In genomic region chr11:62850911-62851806, GRCh38 we compare ENCODE assay signal across 1 cellular context.
TF ChIP-seq lines count a peak whose summit lies in the region.

No MANE protein-coding gene starts in this region.

TF ChIP-seq in IMR-90, 13 proteins besides CTCF, POLR2A, EP300 and RAD21 (continued from another document):
- TF ChIP-seq USF2 (IDR thresholded peaks at IDR 0.05; ENCODE audit: low read depth, low read length) (no peak), BHLHE40 (IDR thresholded peaks at IDR 0.05; ENCODE audit: low read depth, low read length) (no peak), MXI1 (IDR thresholded peaks at IDR 0.05; ENCODE audit: borderline replicate concordance, low read depth, low read length) (no peak)
